Comparison of ENCODE assay signal across 8 cellular contexts in genomic region chr6:31493875-31494694, GRCh38. TPM values are rescaled to one million over a fixed set of nuclear protein-coding genes. Genes with fewer than 3 reads are reported as not detected.
DNase-seq lines count a peak whose midpoint lies in the region; ATAC-seq lines count a peak whose summit lies in the region.

No MANE protein-coding gene starts in this region.

- in situ Hi-C loops in G401 (cut with HindIII; ENCODE audit: low sequenced_read_pairs): no loop called here

- DNase-seq in G401 (ENCODE audit: low spot score) (peak; percentile 76), NCI-H2227 (lab: John Stamatoyannopoulos, UW; ENCODE audit: unreplicated experiment) (peak; percentile 87), left kidney (ENCODE audit: low read depth, low spot score) (peak; percentile 90)
- peak; percentile 69 to 74 for DNase-seq in activated CD4-positive, alpha-beta T cell treated with anti-CD3 and anti-CD28 coated beads for 4 hours
- DNase-seq in stimulated activated CD4-positive, alpha-beta T cell treated with anti-CD3 and anti-CD28 coated beads, Interleukin-1b, Interleukin-23, amount 100 ng/mL, for 4 hours (ENCODE audit: low read depth in 2 of 2): peak; percentile 61 to 75

- ATAC-seq in HG02642 (IDR thresholded peaks at IDR 0.05; ENCODE audit: poor library complexity, unreplicated experiment): peak; percentile 52
- no peak for ATAC-seq in GM21390 (IDR thresholded peaks at IDR 0.05; ENCODE audit: unreplicated experiment)

- H3K27ac ChIP-seq in cingulate gyrus (ENCODE audit: low read depth, low read length): peak overlapping the region; percentile 29

RNA-seq across cellular contexts. Expression of gene MICB, which starts 3.9 kb away (rescaled TPM):
- total RNA-seq in G401 (2014; rRNA removed; shearing (Covaris generic)): 15.0 and 18.3 TPM in 2 replicates

RNA-seq across cellular contexts. Expression of gene MCCD1, which starts 34.7 kb away (rescaled TPM):
- 2.1 TPM in 1 of 2 replicates, not detected in the other for total RNA-seq in G401 (2014; rRNA removed; shearing (Covaris generic))

RNA-seq across cellular contexts. Expression of gene DDX39B, which starts 47.7 kb away (rescaled TPM):
- total RNA-seq in G401 (2014; rRNA removed; shearing (Covaris generic)): 771 and 792 TPM in 2 replicates

RNA-seq across cellular contexts. Expression of gene ATP6V1G2, which starts 52.3 kb away (rescaled TPM):
- 3.8 and 4.9 TPM in 2 replicates for total RNA-seq in G401 (2014; rRNA removed; shearing (Covaris generic))

RNA-seq across cellular contexts. Expression of gene NFKBIL1, which starts 53.3 kb away (rescaled TPM):
- 19.8 and 24.9 TPM in 2 replicates for total RNA-seq in G401 (2014; rRNA removed; shearing (Covaris generic))
